Comparison of ENCODE assay signal across 31 cellular contexts in the genomic region with DNA sequence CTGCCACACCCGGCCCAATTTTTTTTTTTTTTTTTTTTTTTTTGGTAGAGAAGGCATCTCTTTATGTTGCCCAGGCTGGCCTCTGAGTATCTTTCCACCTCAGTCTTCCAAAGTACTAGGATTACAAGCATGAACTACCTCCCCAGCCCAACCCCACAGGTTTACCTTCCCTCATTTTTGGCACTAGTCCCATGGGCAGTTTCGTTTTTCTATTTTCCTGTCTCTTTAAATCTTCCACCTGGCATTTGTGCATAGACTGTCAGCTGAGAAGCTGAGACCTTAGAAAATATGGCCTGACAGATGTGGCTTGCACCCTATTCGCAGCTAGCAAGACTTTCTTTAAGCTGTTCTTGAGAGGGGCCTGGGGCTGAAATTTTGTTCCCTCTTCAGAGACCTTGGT.
"Had no signal": no experiment of that assay in that cellular context is flagged by ENCODE, and none has a peak within 500 bp of the region (broad histone marks: within the 10 kb centered on the region; RNA-seq: fewer than 3 reads in every experiment).

No MANE protein-coding gene starts in this region.

- H3K9me3 Mint-ChIP-seq: activated CD4-positive, alpha-beta T cell treated with anti-CD3 and anti-CD28 coated beads, Interleukin-2, amount 10 ng/mL, durations not matched to agents 24 days and 14 days; activated CD8-positive, alpha-beta T cell treated with anti-CD3 and anti-CD28 coated beads for 36 hours; activated naive CD4-positive, alpha-beta T cell treated with anti-CD3 and anti-CD28 coated beads for 36 hours; activated naive CD4-positive, alpha-beta T cell treated with anti-CD3 and anti-CD28 coated beads, Interleukin-2, amount 50 U/mL, for 72 hours; activated T-helper 1 cell treated with anti-CD3 and anti-CD28 coated beads, Interleukin-12 subunit alpha, Interleukin-12 subunit beta, Interleukin-2, Interleukin-4 antibody, amounts not matched to agents 30 ng/mL and 10 ng/mL and 1 ng/mL, durations not matched to agents 14 hours and 24 hours and 36 hours; brain; T-helper 1 cell treated with Interleukin-12 subunit alpha and Interleukin-12 subunit beta and Interleukin-4 antibody, amounts not matched to agents 30 μg/mL and 1 μg/mL, for 36 hours; T-helper 2 cell treated with Interferon-gamma antibody and Interleukin-4, amounts not matched to agents 5 μg/mL and 100 μg/mL, for 36 hours had no signal

- H3K27me3 Mint-ChIP-seq: activated CD4-positive, alpha-beta T cell treated with anti-CD3 and anti-CD28 coated beads, Interleukin-2, amount 10 ng/mL, durations not matched to agents 24 days and 14 days; activated CD8-positive, alpha-beta T cell treated with anti-CD3 and anti-CD28 coated beads for 36 hours; brain had no signal

- H3K4me1 ChIP-seq: adrenal gland, Peyer's patch had no signal

- H3K27ac Mint-ChIP-seq: activated CD4-positive, alpha-beta T cell treated with anti-CD3 and anti-CD28 coated beads, Interleukin-2, amount 10 ng/mL, durations not matched to agents 24 days and 14 days; activated CD8-positive, alpha-beta T cell treated with anti-CD3 and anti-CD28 coated beads for 36 hours; activated naive CD4-positive, alpha-beta T cell treated with anti-CD3 and anti-CD28 coated beads for 36 hours; activated naive CD4-positive, alpha-beta T cell treated with anti-CD3 and anti-CD28 coated beads, Interleukin-2, amount 50 U/mL, for 72 hours; activated T-helper 1 cell treated with anti-CD3 and anti-CD28 coated beads, Interleukin-12 subunit alpha, Interleukin-12 subunit beta, Interleukin-2, Interleukin-4 antibody, amounts not matched to agents 30 ng/mL and 10 ng/mL and 1 ng/mL, durations not matched to agents 14 hours and 24 hours and 36 hours; T-helper 1 cell treated with Interleukin-12 subunit alpha and Interleukin-12 subunit beta and Interleukin-4 antibody, amounts not matched to agents 30 μg/mL and 1 μg/mL, for 36 hours; T-helper 2 cell treated with Interferon-gamma antibody and Interleukin-4, amounts not matched to agents 5 μg/mL and 100 μg/mL, for 36 hours had no signal

- H3K4me3 Mint-ChIP-seq: activated CD4-positive, alpha-beta T cell treated with anti-CD3 and anti-CD28 coated beads, Interleukin-2, amount 10 ng/mL, durations not matched to agents 24 days and 14 days; activated CD8-positive, alpha-beta T cell treated with anti-CD3 and anti-CD28 coated beads for 36 hours; activated naive CD4-positive, alpha-beta T cell treated with anti-CD3 and anti-CD28 coated beads for 36 hours; activated T-helper 1 cell treated with anti-CD3 and anti-CD28 coated beads, Interleukin-12 subunit alpha, Interleukin-12 subunit beta, Interleukin-2, Interleukin-4 antibody, amounts not matched to agents 30 ng/mL and 10 ng/mL and 1 ng/mL, durations not matched to agents 14 hours and 24 hours and 36 hours; brain; T-helper 1 cell treated with Interleukin-12 subunit alpha and Interleukin-12 subunit beta and Interleukin-4 antibody, amounts not matched to agents 30 μg/mL and 1 μg/mL, for 36 hours; T-helper 2 cell treated with Interferon-gamma antibody and Interleukin-4, amounts not matched to agents 5 μg/mL and 100 μg/mL, for 36 hours had no signal

- H3K4me3 ChIP-seq: adrenal gland, MG63, Peyer's patch had no signal

- H3K27me3 ChIP-seq: adrenal gland, MG63, Peyer's patch had no signal

- ATAC-seq: activated CD8-positive, alpha-beta T cell treated with anti-CD3 and anti-CD28 coated beads for 36 hours; activated naive CD4-positive, alpha-beta T cell treated with anti-CD3 and anti-CD28 coated beads, Interleukin-2, amount 50 U/mL, for 72 hours; PC-3 had no signal

- H3K9me3 ChIP-seq: adrenal gland, MG63, Peyer's patch had no signal

- DNase-seq: activated CD4-positive, alpha-beta T cell treated with anti-CD3 and anti-CD28 coated beads, Interleukin-2, amount 10 ng/mL, durations not matched to agents 24 days and 14 days; activated CD4-positive, alpha-beta T cell treated with anti-CD3 and anti-CD28 coated beads, Interleukin-2, amount 50 U/mL, for 4 hours; activated CD8-positive, alpha-beta T cell treated with anti-CD3 and anti-CD28 coated beads for 36 hours; activated gamma-delta T cell treated with Interleukin-2 at 50 U/mL for 16 hours; activated naive CD4-positive, alpha-beta T cell treated with anti-CD3 and anti-CD28 coated beads for 36 hours; activated T-cell treated with anti-CD3 and anti-CD28 coated beads, Interleukin-2, amount 50 U/mL, for 1 hour; caudate nucleus; cerebellar nuclear complex; Kasumi-1; KG1; MG63; NCI-H1048; NCI-H1105 treated with DMSO at 0.1 percent for 48 hours; NCI-H1436; NCI-H1694; NCI-H1930; NCI-H2227 treated with DMSO at 0.1 percent for 48 hours; NCI-H446; NCI-H510A treated with DMSO at 0.1 percent for 48 hours; NCI-H526 treated with DMSO at 0.1 percent for 48 hours; NCI-H82; NK-92 treated with Interleukin-12 subunit alpha and Interleukin-12 subunit beta, amount 100 ng/mL, for 24 hours; PC-3; Peyer's patch; Right ventricle myocardium superior had no signal

- H3K27ac ChIP-seq: adrenal gland, Peyer's patch had no signal

- H3K4me1 Mint-ChIP-seq: brain had no signal
